Comparison of ENCODE assay signal across 10 cellular contexts in the genomic region with DNA sequence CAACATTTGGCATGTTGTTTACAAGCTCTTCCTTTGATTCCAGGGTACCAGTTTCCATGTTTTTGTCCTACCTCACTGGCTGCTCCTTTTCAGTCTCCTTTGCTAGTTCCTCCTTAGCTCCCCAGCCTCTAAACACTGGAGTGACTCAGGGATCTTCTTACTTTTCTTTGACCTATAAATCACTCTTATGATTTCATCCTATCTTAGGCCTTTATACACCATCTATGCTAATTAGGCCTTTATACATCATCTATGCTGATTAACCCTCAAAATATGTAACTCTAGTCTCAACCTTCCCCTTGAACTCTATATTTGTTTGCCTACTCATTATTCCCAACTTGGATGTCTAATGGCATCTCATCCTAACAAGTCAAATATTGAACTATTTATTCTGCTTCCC. TPM values are rescaled to one million over a fixed set of nuclear protein-coding genes. Genes with fewer than 3 reads are reported as not detected.
DNase-seq lines count a peak whose midpoint lies in the region; ATAC-seq and TF ChIP-seq lines count a peak whose summit lies in the region.
"Had no signal": no experiment of that assay in that cellular context is flagged by ENCODE, and none has a peak within 500 bp of the region (broad histone marks: within the 10 kb centered on the region; RNA-seq: fewer than 3 reads in every experiment).

No MANE protein-coding gene starts in this region.

- H3K4me3 ChIP-seq in body of pancreas (no peak overlapping the region), endodermal cell (ENCODE audit: low read length) (no peak overlapping the region)
- H3K4me3 ChIP-seq: lower lobe of right lung had no signal

- no peak for TF ChIP-seq POLR2A in body of pancreas (IDR thresholded peaks at IDR 0.05)

- intact Hi-C loops in body of pancreas (cut with DNase I) = no loop called here

- H3K27me3 ChIP-seq in body of pancreas = no peaks in the 10 kb centered on the region
- H3K27me3 ChIP-seq in endodermal cell (ENCODE audit: control insufficient read depth, insufficient read depth, low read length, poor library complexity, severe bottlenecking) = no peaks in the 10 kb centered on the region

- H3K36me3 ChIP-seq in body of pancreas (replicated peaks in 1 of 2; ENCODE audit: insufficient read depth in 1 of 2, low read depth in 2 of 2) (no peaks in the 10 kb centered on the region), endodermal cell (ENCODE audit: control insufficient read depth, insufficient read depth, low read length) (peaks cover 31% of the 10 kb centered on the region)
- H3K36me3 ChIP-seq: lower lobe of right lung had no signal

- H3K4me1 Mint-ChIP-seq in activated naive CD4-positive, alpha-beta T cell treated with anti-CD3 and anti-CD28 coated beads, Interleukin-2, amount 10 ng/mL, durations not matched to agents 7 days and 5 days = peaks cover 61% of the 10 kb centered on the region
- H3K4me1 Mint-ChIP-seq in stimulated activated naive CD8-positive, alpha-beta T cell treated with anti-CD3 and anti-CD28 coated beads, Interleukin-15, Interleukin-2, amounts not matched to agents 100 ng/mL and 50 ng/mL, for 24 hours (ENCODE audit: low read depth) = peaks cover 74% of the 10 kb centered on the region
- H3K4me1 Mint-ChIP-seq in endodermal cell = peaks cover 30% of the 10 kb centered on the region

- H3K9me3 Mint-ChIP-seq in activated naive CD4-positive, alpha-beta T cell treated with anti-CD3 and anti-CD28 coated beads, Interleukin-2, amount 50 U/mL, for 72 hours = peaks cover 3 to 14% of the 10 kb centered on the region in 2 donors
- H3K9me3 Mint-ChIP-seq in activated naive CD4-positive, alpha-beta T cell treated with anti-CD3 and anti-CD28 coated beads, Interleukin-2, amount 10 ng/mL, durations not matched to agents 7 days and 5 days = peaks cover 13% of the 10 kb centered on the region
- H3K9me3 Mint-ChIP-seq in stimulated activated naive CD8-positive, alpha-beta T cell treated with anti-CD3 and anti-CD28 coated beads, Interleukin-15, Interleukin-2, amounts not matched to agents 100 ng/mL and 50 ng/mL, for 24 hours = no peaks in the 10 kb centered on the region
- peaks cover 19% of the 10 kb centered on the region for H3K9me3 Mint-ChIP-seq in endodermal cell

- H3K4me3 Mint-ChIP-seq in activated naive CD4-positive, alpha-beta T cell treated with anti-CD3 and anti-CD28 coated beads, Interleukin-2, amount 10 ng/mL, durations not matched to agents 7 days and 5 days = no peak overlapping the region
- no peak overlapping the region for H3K4me3 Mint-ChIP-seq in stimulated activated naive CD8-positive, alpha-beta T cell treated with anti-CD3 and anti-CD28 coated beads, Interleukin-15, Interleukin-2, amounts not matched to agents 100 ng/mL and 50 ng/mL, for 24 hours
- no peak overlapping the region for H3K4me3 Mint-ChIP-seq in endodermal cell

- no peaks in the 10 kb centered on the region for H3K27me3 Mint-ChIP-seq in activated naive CD4-positive, alpha-beta T cell treated with anti-CD3 and anti-CD28 coated beads, Interleukin-2, amount 10 ng/mL, durations not matched to agents 7 days and 5 days
- no peaks in the 10 kb centered on the region for H3K27me3 Mint-ChIP-seq in stimulated activated naive CD8-positive, alpha-beta T cell treated with anti-CD3 and anti-CD28 coated beads, Interleukin-15, Interleukin-2, amounts not matched to agents 100 ng/mL and 50 ng/mL, for 24 hours
- no peaks in the 10 kb centered on the region for H3K27me3 Mint-ChIP-seq in endodermal cell (ENCODE audit: insufficient read depth)

- H3K36me3 Mint-ChIP-seq in activated naive CD4-positive, alpha-beta T cell treated with anti-CD3 and anti-CD28 coated beads, Interleukin-2, amount 50 U/mL, for 72 hours = peaks cover 50 to 71% of the 10 kb centered on the region in 2 donors
- peaks cover 71% of the 10 kb centered on the region for H3K36me3 Mint-ChIP-seq in activated naive CD4-positive, alpha-beta T cell treated with anti-CD3 and anti-CD28 coated beads, Interleukin-2, amount 10 ng/mL, durations not matched to agents 7 days and 5 days
- H3K36me3 Mint-ChIP-seq in stimulated activated naive CD8-positive, alpha-beta T cell treated with anti-CD3 and anti-CD28 coated beads, Interleukin-15, Interleukin-2, amounts not matched to agents 100 ng/mL and 50 ng/mL, for 24 hours (ENCODE audit: low read depth) = peaks cover 60% of the 10 kb centered on the region
- H3K36me3 Mint-ChIP-seq in endodermal cell (ENCODE audit: low read depth) = peaks cover 46% of the 10 kb centered on the region

- peak overlapping the region; percentile 24 to 99 for H3K27ac Mint-ChIP-seq in activated naive CD4-positive, alpha-beta T cell treated with anti-CD3 and anti-CD28 coated beads, Interleukin-2, amount 50 U/mL, for 72 hours
- no peak overlapping the region for H3K27ac Mint-ChIP-seq in activated naive CD4-positive, alpha-beta T cell treated with anti-CD3 and anti-CD28 coated beads, Interleukin-2, amount 10 ng/mL, durations not matched to agents 7 days and 5 days
- H3K27ac Mint-ChIP-seq in stimulated activated naive CD8-positive, alpha-beta T cell treated with anti-CD3 and anti-CD28 coated beads, Interleukin-15, Interleukin-2, amounts not matched to agents 100 ng/mL and 50 ng/mL, for 24 hours = peak overlapping the region; percentile 42
- H3K27ac Mint-ChIP-seq in endodermal cell = no peak overlapping the region

- peak in 1 of 2 donors; percentile 86 for ATAC-seq in activated naive CD4-positive, alpha-beta T cell treated with anti-CD3 and anti-CD28 coated beads, Interleukin-2, amount 50 U/mL, for 72 hours
- ATAC-seq in body of pancreas = no peak

- no peak for TF ChIP-seq CTCF in body of pancreas (IDR thresholded peaks at IDR 0.05)
- no peak for TF ChIP-seq CTCF in endodermal cell (conservative IDR thresholded peaks at IDR 0.05)

- H3K9me3 ChIP-seq in body of pancreas (no peaks in the 10 kb centered on the region), endodermal cell (ENCODE audit: control insufficient read depth, low read length) (peaks cover 40% of the 10 kb centered on the region)
- H3K9me3 ChIP-seq: lower lobe of right lung had no signal

- DNase-seq in activated naive CD4-positive, alpha-beta T cell treated with anti-CD3 and anti-CD28 coated beads, Interleukin-2, amount 50 U/mL, for 72 hours (ENCODE audit: low spot score in 2 of 2) = no peak
- DNase-seq in activated naive CD4-positive, alpha-beta T cell treated with anti-CD3 and anti-CD28 coated beads, Interleukin-2, amount 10 ng/mL, durations not matched to agents 7 days and 5 days = no peak
- DNase-seq in RPMI7951 (ENCODE audit: low read depth) (peak; percentile 60), epithelial cell of prostate (ENCODE audit: low read depth, low spot score) (peak; percentile 76), body of pancreas (no peak), endodermal cell (no peak), HuH-7 (ENCODE audit: low spot score) (no peak)
- DNase-seq: Caco-2, lower lobe of right lung had no signal

- H3K4me1 ChIP-seq in body of pancreas (peaks cover 87% of the 10 kb centered on the region), endodermal cell (ENCODE audit: control insufficient read depth, insufficient read depth, low read length) (peaks cover 2% of the 10 kb centered on the region)

- peak overlapping the region; percentile 72 for H3K27ac ChIP-seq in epithelial cell of prostate
- H3K27ac ChIP-seq in body of pancreas = no peak overlapping the region
- H3K27ac ChIP-seq in endodermal cell (ENCODE audit: low read depth, low read length) = no peak overlapping the region
- H3K27ac ChIP-seq: lower lobe of right lung had no signal

- no peak overlapping the region for H3K9ac ChIP-seq in endodermal cell (ENCODE audit: extremely low read depth, low read length, poor library complexity, severe bottlenecking)

- CTCF ChIA-PET in activated naive CD4-positive, alpha-beta T cell treated with anti-CD3 and anti-CD28 coated beads, Interleukin-2, amount 10 ng/mL, durations not matched to agents 7 days and 5 days (lab: Charles Lee) = no interaction called here

RNA-seq across cellular contexts. Expression of a gene that starts 9.5 kb away (rescaled TPM):
- total RNA-seq in activated naive CD4-positive, alpha-beta T cell treated with anti-CD3 and anti-CD28 coated beads, Interleukin-2, amount 50 U/mL, for 72 hours = 100 to 1,000 TPM in 1 of 2 donors, 10 to 100 TPM in 1; 52.3 to 228 TPM
- total RNA-seq in RPMI7951 (2014; rRNA removed; shearing (Covaris generic)) = 136 and 142 TPM in 2 replicates
- total RNA-seq in body of pancreas = 10 to 100 TPM; 20.8 to 60.7 TPM
- total RNA-seq in endodermal cell = 10 to 100 TPM; 47.7 to 59.4 TPM
- polyA plus RNA-seq in endodermal cell (2013, experiment 1 of 2) = 70.9 TPM
- polyA plus RNA-seq in endodermal cell (2013, experiment 2 of 2) = 74.4 TPM

RNA-seq across cellular contexts. Expression of a gene that starts 31.5 kb away (rescaled TPM):
- 100 to 1,000 TPM; 362 to 486 TPM for total RNA-seq in activated naive CD4-positive, alpha-beta T cell treated with anti-CD3 and anti-CD28 coated beads, Interleukin-2, amount 50 U/mL, for 72 hours
- 406 and 478 TPM in 2 replicates for total RNA-seq in RPMI7951 (2014; rRNA removed; shearing (Covaris generic))
- total RNA-seq in body of pancreas (100 to 1,000 TPM in 1 of 2 donors, 10 to 100 TPM in 1; 50.1 to 139 TPM), endodermal cell (100 to 1,000 TPM; 399 to 472 TPM)
- polyA plus RNA-seq in endodermal cell (2013, experiment 1 of 2) = 241 TPM
- polyA plus RNA-seq in endodermal cell (2013, experiment 2 of 2) = 240 TPM

Comparison
In these comparisons a context has a peak if more than half of its experiments do, and no peak if none do; other contexts are left out.
1. H3K27ac Mint-ChIP-seq: peak in activated naive CD4-positive, alpha-beta T cell treated with anti-CD3 and anti-CD28 coated beads, Interleukin-2, amount 50 U/mL, for 72 hours (2 of 2) and stimulated activated naive CD8-positive, alpha-beta T cell treated with anti-CD3 and anti-CD28 coated beads, Interleukin-15, Interleukin-2, amounts not matched to agents 100 ng/mL and 50 ng/mL, for 24 hours (single experiment); none in activated naive CD4-positive, alpha-beta T cell treated with anti-CD3 and anti-CD28 coated beads, Interleukin-2, amount 10 ng/mL, durations not matched to agents 7 days and 5 days (single experiment) and endodermal cell (single experiment).
2. DNase-seq: peak in RPMI7951 (single experiment) and epithelial cell of prostate (single experiment); none in activated naive CD4-positive, alpha-beta T cell treated with anti-CD3 and anti-CD28 coated beads, Interleukin-2, amount 50 U/mL, for 72 hours (0 of 2), activated naive CD4-positive, alpha-beta T cell treated with anti-CD3 and anti-CD28 coated beads, Interleukin-2, amount 10 ng/mL, durations not matched to agents 7 days and 5 days (single experiment), body of pancreas (0 of 4), endodermal cell (single experiment) and HuH-7 (single experiment).